In the genomic region with DNA sequence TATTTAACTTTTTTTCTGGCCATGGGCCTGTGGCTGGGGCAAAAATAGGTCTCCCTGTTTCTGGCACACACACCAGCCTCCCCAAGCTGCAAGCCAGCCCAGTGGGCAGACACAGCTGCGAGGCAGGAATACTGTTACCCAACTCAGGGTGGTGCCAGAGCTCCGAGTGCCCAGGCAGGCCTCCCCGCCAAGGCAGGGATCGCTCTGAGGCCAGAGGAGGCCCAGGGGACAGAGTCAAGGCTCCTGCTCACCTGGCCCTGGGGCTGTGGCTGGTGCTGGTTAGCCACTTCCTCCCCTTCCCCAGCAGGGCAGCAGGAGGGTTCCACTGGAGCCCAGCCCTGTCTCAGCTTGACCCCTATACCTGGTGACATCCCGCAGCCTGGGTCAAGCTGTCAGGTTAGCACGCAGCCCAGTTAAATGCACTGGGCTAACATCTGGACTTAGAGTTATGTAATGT, we compare ENCODE assay signal across 9 cellular contexts.
DNase-seq lines count a peak whose midpoint lies in the region; ATAC-seq and TF ChIP-seq lines count a peak whose summit lies in the region.
"Had no signal": no experiment of that assay in that cellular context is flagged by ENCODE, and none has a peak within 500 bp of the region (broad histone marks: within the 10 kb centered on the region; RNA-seq: fewer than 3 reads in every experiment).

No MANE protein-coding gene starts in this region.

- H3K27ac ChIP-seq in psoas muscle (no peak overlapping the region), GM23248 (no peak overlapping the region)

- no peaks in the 10 kb centered on the region for H3K9me3 Mint-ChIP-seq in central memory CD8-positive, alpha-beta T cell

- peak overlapping the region; percentile 79 for H3K27ac Mint-ChIP-seq in central memory CD8-positive, alpha-beta T cell (ENCODE audit: low read depth)

- peaks cover 1% of the 10 kb centered on the region for H3K36me3 Mint-ChIP-seq in central memory CD8-positive, alpha-beta T cell (ENCODE audit: insufficient read depth)

- peaks cover 19% of the 10 kb centered on the region for H3K4me1 Mint-ChIP-seq in central memory CD8-positive, alpha-beta T cell

- H3K4me2 ChIP-seq in GM23248 (ENCODE audit: unreplicated experiment): no peak overlapping the region

- no peak for TF ChIP-seq POLR2A in lower leg skin (IDR thresholded peaks at IDR 0.05)

- H3K4me1 ChIP-seq in psoas muscle: peaks cover 12% of the 10 kb centered on the region
- H3K4me1 ChIP-seq in GM23248 (ENCODE audit: insufficient read depth): peaks cover 14% of the 10 kb centered on the region

- no peaks in the 10 kb centered on the region for H4K20me1 ChIP-seq in GM23248 (ENCODE audit: insufficient read depth)

- in situ Hi-C loops in GM13977 (cut with MboI; ENCODE audit: low pct_unique_long_range_greater_than_20kb, low sequenced_read_pairs, unreplicated experiment): no loop called here
- in situ Hi-C loops in KBM-7 (cut with MboI; ENCODE audit: low pct_unique_long_range_greater_than_20kb, low sequenced_read_pairs): no loop called here
- in situ Hi-C loops in GM23248 (cut with MboI): no loop called here

- no peaks in the 10 kb centered on the region for H3K79me2 ChIP-seq in GM23248 (ENCODE audit: insufficient read depth)

- TF ChIP-seq CTCF in GM13977 (IDR thresholded peaks at IDR 0.05; ENCODE audit: extremely low read depth, insufficient read depth, missing control alignments) (peak; percentile 38), psoas muscle (IDR thresholded peaks at IDR 0.05) (peak; percentile 54), lower leg skin (IDR thresholded peaks at IDR 0.05) (no peak)

- H2AFZ ChIP-seq in GM23248: no peak overlapping the region

- H3K27me3 ChIP-seq in psoas muscle (ENCODE audit: insufficient read depth in 3 of 3, low read length in 2 of 3): no peaks in the 10 kb centered on the region
- H3K27me3 ChIP-seq in GM23248 (replicated peaks; ENCODE audit: insufficient read depth): no peaks in the 10 kb centered on the region
- H3K27me3 ChIP-seq: Peyer's patch had no signal

- H3K36me3 ChIP-seq in psoas muscle (ENCODE audit: insufficient read depth in 1 of 2, low read depth in 1 of 2): no peaks in the 10 kb centered on the region
- H3K36me3 ChIP-seq in GM23248 (ENCODE audit: low read depth): no peaks in the 10 kb centered on the region
- H3K36me3 ChIP-seq: Peyer's patch had no signal

- H3K9me3 ChIP-seq in psoas muscle: no peaks in the 10 kb centered on the region
- no peaks in the 10 kb centered on the region for H3K9me3 ChIP-seq in GM23248 (ENCODE audit: low read depth)
- H3K9me3 ChIP-seq: Peyer's patch had no signal

- H3K9ac ChIP-seq in GM23248: no peak overlapping the region

- WGBS in psoas muscle, 3 donors: 45 to 53% (median 49%) methylated on average over 6 of the region's 6 CpGs
- WGBS in lower leg skin, 2 donors: 63 to 79% methylated on average over 6 of the region's 6 CpGs
- 87 to 88% methylated on average over 6 of the region's 6 CpGs for WGBS in GM23248 (ENCODE audit: low coverage in 1 of 2, low lambda C conversion rate in 2 of 2, missing lambda C conversion rate in 2 of 2), 2 experiments

- DNase-seq in GM13977 (ENCODE audit: low spot score) (no peak), KBM-7 (peak; percentile 40), psoas muscle (peak; percentile 38 to 77), lower leg skin (ENCODE audit: low spot score in 2 of 2) (no peak), GM23248 (no peak)
- no peak for DNase-seq in central memory CD8-positive, alpha-beta T cell (ENCODE audit: low spot score in 2 of 2)
- DNase-seq in stimulated activated CD4-positive, alpha-beta T cell treated with anti-CD3 and anti-CD28 coated beads, Interleukin-2, amount 100 ng/mL, for 48 hours: no peak

- H3K27me3 Mint-ChIP-seq in central memory CD8-positive, alpha-beta T cell: no peaks in the 10 kb centered on the region

- intact Hi-C loops in psoas muscle (cut with DNase I) (loop anchor here (2.0 to 5.0 kb wide), 3 partner anchors 132 to 231 kb away; no protein-coding TSS in a partner anchor), lower leg skin (cut with DNase I; ENCODE audit: low total_unique reads) (no loop called here)

- peak overlapping the region; percentile 21 for H3K4me3 Mint-ChIP-seq in central memory CD8-positive, alpha-beta T cell

- H3K4me3 ChIP-seq in psoas muscle (no peak overlapping the region), lower leg skin (ENCODE audit: low read depth, poor library complexity, severe bottlenecking) (no peak overlapping the region), GM23248 (no peak overlapping the region)
- H3K4me3 ChIP-seq: Peyer's patch had no signal

- peaks cover 13% of the 10 kb centered on the region for H3F3A ChIP-seq in GM23248 (ENCODE audit: insufficient read depth)

- no peaks in the 10 kb centered on the region for H3K9me2 ChIP-seq in GM23248 (ENCODE audit: insufficient read depth)

- ATAC-seq in GM21528 (IDR thresholded peaks at IDR 0.05; ENCODE audit: low FRiP score, unreplicated experiment): peak; percentile 48
- peak; percentile 42 for ATAC-seq in central memory CD8-positive, alpha-beta T cell (replicated peaks; ENCODE audit: extremely low read depth, poor library complexity, severe bottlenecking)
- ATAC-seq in psoas muscle: peak; percentile 91 to 99 (median 96)

Comparison
In these comparisons a context has a peak if more than half of its experiments do, and no peak if none do; other contexts are left out.
1. DNase-seq: peak in KBM-7 (single experiment) and psoas muscle (2 of 2); none in GM13977 (single experiment), central memory CD8-positive, alpha-beta T cell (0 of 2), lower leg skin (0 of 2), GM23248 (single experiment) and stimulated activated CD4-positive, alpha-beta T cell treated with anti-CD3 and anti-CD28 coated beads, Interleukin-2, amount 100 ng/mL, for 48 hours (0 of 2).
2. CTCF ChIP-seq: peak in GM13977 (single experiment) and psoas muscle (single experiment); none in lower leg skin (0 of 3).
3. ATAC-seq: peak in every context shown above with its lines; median percentile 96 in psoas muscle; 48 in GM21528; 42 in central memory CD8-positive, alpha-beta T cell.